Comparison of ENCODE assay signal across 1 cellular context in the genomic region with DNA sequence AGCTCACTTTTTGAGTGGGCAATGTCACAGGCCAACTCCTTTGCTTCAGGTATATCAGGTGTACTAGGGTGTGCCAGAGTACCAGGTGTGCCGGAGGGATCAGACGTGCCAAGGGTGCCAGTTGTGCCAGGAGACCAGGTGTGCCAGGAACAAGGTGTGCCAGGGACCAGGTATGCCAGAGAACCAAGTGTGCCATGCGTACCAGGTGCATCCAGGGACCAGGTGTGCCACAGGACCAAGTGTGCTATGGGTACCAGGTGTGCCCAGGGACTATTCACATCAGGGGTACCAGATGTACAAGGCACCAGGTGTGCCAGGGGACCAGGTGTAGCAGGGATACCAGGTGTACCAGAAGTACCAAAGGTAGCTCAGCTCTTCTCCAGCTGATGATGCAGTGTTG.
TF ChIP-seq lines count a peak whose summit lies in the region.

No MANE protein-coding gene starts in this region.

TF ChIP-seq in IMR-90, 13 proteins besides CTCF, POLR2A, EP300 and RAD21:
- no peak for TF ChIP-seq NFE2L2 (IDR thresholded peaks at IDR 0.05; ENCODE audit: low read depth, low read length)
- TF ChIP-seq MXI1 (IDR thresholded peaks at IDR 0.05; ENCODE audit: borderline replicate concordance, low read depth, low read length) = no peak
- TF ChIP-seq SMC3 (IDR thresholded peaks at IDR 0.05; ENCODE audit: low read depth, low read length) = no peak
- TF ChIP-seq RFX5 (IDR thresholded peaks at IDR 0.05; ENCODE audit: low read depth, low read length) = no peak
- TF ChIP-seq CHD1 (IDR thresholded peaks at IDR 0.05; ENCODE audit: low read depth, low read length) = no peak
- no peak for TF ChIP-seq MAFK (IDR thresholded peaks at IDR 0.05; ENCODE audit: low read depth, low read length)
- TF ChIP-seq, protein P1, sequence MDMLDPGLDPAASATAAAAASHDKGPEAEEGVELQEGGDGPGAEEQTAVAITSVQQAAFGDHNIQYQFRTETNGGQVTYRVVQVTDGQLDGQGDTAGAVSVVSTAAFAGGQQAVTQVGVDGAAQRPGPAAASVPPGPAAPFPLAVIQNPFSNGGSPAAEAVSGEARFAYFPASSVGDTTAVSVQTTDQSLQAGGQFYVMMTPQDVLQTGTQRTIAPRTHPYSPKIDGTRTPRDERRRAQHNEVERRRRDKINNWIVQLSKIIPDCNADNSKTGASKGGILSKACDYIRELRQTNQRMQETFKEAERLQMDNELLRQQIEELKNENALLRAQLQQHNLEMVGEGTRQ (IDR thresholded peaks at IDR 0.05; ENCODE audit: low read depth, low read length) = no peak
